ENCODE assay signal across 9 cellular contexts in genomic region chr4:1246111-1246881, GRCh38. TPM values are rescaled to one million over a fixed set of nuclear protein-coding genes. Genes with fewer than 3 reads are reported as not detected.
DNase-seq lines count a peak whose midpoint lies in the region; ATAC-seq, FAIRE-seq and TF ChIP-seq lines count a peak whose summit lies in the region.
"Had no signal": no experiment of that assay in that cellular context is flagged by ENCODE, and none has a peak within 500 bp of the region (broad histone marks: within the 10 kb centered on the region; RNA-seq: fewer than 3 reads in every experiment).

No MANE protein-coding gene starts in this region.

- no peak for DNase-seq in activated CD4-positive, alpha-beta T cell treated with anti-CD3 and anti-CD28 coated beads, Interleukin-2, amount 10 ng/mL, durations not matched to agents 7 days and 5 days
- no peak for DNase-seq in activated CD4-positive, alpha-beta T cell treated with anti-CD3 and anti-CD28 coated beads, Interleukin-2, amount 50 U/mL, for 1 hour
- DNase-seq in activated naive CD8-positive, alpha-beta T cell treated with anti-CD3 and anti-CD28 coated beads for 36 hours: no peak
- DNase-seq in iPS-NIHi7 (ENCODE audit: extremely low spot score): peak; percentile 10
- no peak for DNase-seq in stimulated activated naive CD8-positive, alpha-beta T cell treated with anti-CD3 and anti-CD28 coated beads, Interleukin-15, amount 100 ng/mL, for 72 hours
- DNase-seq in H54 (ENCODE audit: insufficient read length, low spot score): no peak
- no peak for DNase-seq in stimulated activated CD4-positive, alpha-beta T cell treated with anti-CD3 and anti-CD28 coated beads, Interleukin-12 subunit alpha, Interleukin-12 subunit beta, amount 100 ng/mL, for 4 hours

- POLR2A ChIA-PET in activated CD4-positive, alpha-beta T cell treated with anti-CD3 and anti-CD28 coated beads, Interleukin-2, amount 10 ng/mL, durations not matched to agents 7 days and 5 days (lab: Charles Lee): no interaction called here

- no peaks in the 10 kb centered on the region for H3K9me3 Mint-ChIP-seq in activated CD4-positive, alpha-beta T cell treated with anti-CD3 and anti-CD28 coated beads, Interleukin-2, amount 10 ng/mL, durations not matched to agents 7 days and 5 days
- peaks cover 2% of the 10 kb centered on the region for H3K9me3 Mint-ChIP-seq in activated naive CD8-positive, alpha-beta T cell treated with anti-CD3 and anti-CD28 coated beads for 36 hours
- no peaks in the 10 kb centered on the region for H3K9me3 Mint-ChIP-seq in stimulated activated naive CD8-positive, alpha-beta T cell treated with anti-CD3 and anti-CD28 coated beads, Interleukin-15, amount 100 ng/mL, for 72 hours

- ATAC-seq in stimulated activated naive CD8-positive, alpha-beta T cell treated with anti-CD3 and anti-CD28 coated beads, Interleukin-15, amount 100 ng/mL, for 72 hours: no peak
- ATAC-seq in GM21381 (IDR thresholded peaks at IDR 0.05; ENCODE audit: unreplicated experiment): no peak

- CTCF ChIA-PET in activated CD4-positive, alpha-beta T cell treated with anti-CD3 and anti-CD28 coated beads, Interleukin-2, amount 10 ng/mL, durations not matched to agents 7 days and 5 days (lab: Charles Lee): interaction anchor here (0.6 kb wide), 1 partner anchor 22 kb away, joined by 3 read pairs; no protein-coding TSS in a partner anchor

- FAIRE-seq in H54 (lab: Jason Lieb, UNC): no peak
- FAIRE-seq: G401.6 had no signal

- peak overlapping the region; percentile 94 for H3K27ac Mint-ChIP-seq in activated CD4-positive, alpha-beta T cell treated with anti-CD3 and anti-CD28 coated beads, Interleukin-2, amount 10 ng/mL, durations not matched to agents 7 days and 5 days
- peak overlapping the region; percentile 93 for H3K27ac Mint-ChIP-seq in activated naive CD8-positive, alpha-beta T cell treated with anti-CD3 and anti-CD28 coated beads for 36 hours
- H3K27ac Mint-ChIP-seq in stimulated activated naive CD8-positive, alpha-beta T cell treated with anti-CD3 and anti-CD28 coated beads, Interleukin-15, amount 100 ng/mL, for 72 hours: peak overlapping the region; percentile 94 to 96

- TF ChIP-seq POLR2A in H54 (IDR thresholded peaks at IDR 0.05; ENCODE audit: low read depth, low read length): no peak

- H3K27me3 Mint-ChIP-seq in activated CD4-positive, alpha-beta T cell treated with anti-CD3 and anti-CD28 coated beads, Interleukin-2, amount 10 ng/mL, durations not matched to agents 7 days and 5 days: no peaks in the 10 kb centered on the region
- H3K27me3 Mint-ChIP-seq in activated naive CD8-positive, alpha-beta T cell treated with anti-CD3 and anti-CD28 coated beads for 36 hours: no peaks in the 10 kb centered on the region
- no peaks in the 10 kb centered on the region for H3K27me3 Mint-ChIP-seq in stimulated activated naive CD8-positive, alpha-beta T cell treated with anti-CD3 and anti-CD28 coated beads, Interleukin-15, amount 100 ng/mL, for 72 hours

- peaks cover 53% of the 10 kb centered on the region for H3K4me1 Mint-ChIP-seq in activated CD4-positive, alpha-beta T cell treated with anti-CD3 and anti-CD28 coated beads, Interleukin-2, amount 10 ng/mL, durations not matched to agents 7 days and 5 days
- peaks cover 48% of the 10 kb centered on the region for H3K4me1 Mint-ChIP-seq in activated naive CD8-positive, alpha-beta T cell treated with anti-CD3 and anti-CD28 coated beads for 36 hours
- peaks cover 74% of the 10 kb centered on the region for H3K4me1 Mint-ChIP-seq in stimulated activated naive CD8-positive, alpha-beta T cell treated with anti-CD3 and anti-CD28 coated beads, Interleukin-15, amount 100 ng/mL, for 72 hours

- peak overlapping the region; percentile 86 for H3K4me3 Mint-ChIP-seq in activated CD4-positive, alpha-beta T cell treated with anti-CD3 and anti-CD28 coated beads, Interleukin-2, amount 10 ng/mL, durations not matched to agents 7 days and 5 days
- peak overlapping the region; percentile 90 for H3K4me3 Mint-ChIP-seq in activated naive CD8-positive, alpha-beta T cell treated with anti-CD3 and anti-CD28 coated beads for 36 hours
- peak overlapping the region; percentile 91 to 97 for H3K4me3 Mint-ChIP-seq in stimulated activated naive CD8-positive, alpha-beta T cell treated with anti-CD3 and anti-CD28 coated beads, Interleukin-15, amount 100 ng/mL, for 72 hours

- peaks cover 29% of the 10 kb centered on the region for H3K36me3 Mint-ChIP-seq in activated CD4-positive, alpha-beta T cell treated with anti-CD3 and anti-CD28 coated beads, Interleukin-2, amount 10 ng/mL, durations not matched to agents 7 days and 5 days (ENCODE audit: low read depth)
- peaks cover 19% of the 10 kb centered on the region for H3K36me3 Mint-ChIP-seq in activated naive CD8-positive, alpha-beta T cell treated with anti-CD3 and anti-CD28 coated beads for 36 hours

RNA-seq across cellular contexts. Expression of gene CTBP1, which starts 2.6 kb away (rescaled TPM):
- 100 to 1,000 TPM; 223 to 242 TPM for total RNA-seq in activated CD4-positive, alpha-beta T cell treated with anti-CD3 and anti-CD28 coated beads, Interleukin-2, amount 10 ng/mL, durations not matched to agents 7 days and 5 days
- total RNA-seq in activated naive CD8-positive, alpha-beta T cell treated with anti-CD3 and anti-CD28 coated beads for 36 hours: 100 to 1,000 TPM; 135 to 141 TPM

RNA-seq across cellular contexts. Expression of gene MAEA, which starts 43.4 kb away (rescaled TPM):
- total RNA-seq in activated CD4-positive, alpha-beta T cell treated with anti-CD3 and anti-CD28 coated beads, Interleukin-2, amount 10 ng/mL, durations not matched to agents 7 days and 5 days: 10 to 100 TPM; 63.8 to 69.0 TPM
- 10 to 100 TPM; 51.3 to 53.2 TPM for total RNA-seq in activated naive CD8-positive, alpha-beta T cell treated with anti-CD3 and anti-CD28 coated beads for 36 hours
